ENCODE assay signal across 8 cellular contexts in the genomic region with DNA sequence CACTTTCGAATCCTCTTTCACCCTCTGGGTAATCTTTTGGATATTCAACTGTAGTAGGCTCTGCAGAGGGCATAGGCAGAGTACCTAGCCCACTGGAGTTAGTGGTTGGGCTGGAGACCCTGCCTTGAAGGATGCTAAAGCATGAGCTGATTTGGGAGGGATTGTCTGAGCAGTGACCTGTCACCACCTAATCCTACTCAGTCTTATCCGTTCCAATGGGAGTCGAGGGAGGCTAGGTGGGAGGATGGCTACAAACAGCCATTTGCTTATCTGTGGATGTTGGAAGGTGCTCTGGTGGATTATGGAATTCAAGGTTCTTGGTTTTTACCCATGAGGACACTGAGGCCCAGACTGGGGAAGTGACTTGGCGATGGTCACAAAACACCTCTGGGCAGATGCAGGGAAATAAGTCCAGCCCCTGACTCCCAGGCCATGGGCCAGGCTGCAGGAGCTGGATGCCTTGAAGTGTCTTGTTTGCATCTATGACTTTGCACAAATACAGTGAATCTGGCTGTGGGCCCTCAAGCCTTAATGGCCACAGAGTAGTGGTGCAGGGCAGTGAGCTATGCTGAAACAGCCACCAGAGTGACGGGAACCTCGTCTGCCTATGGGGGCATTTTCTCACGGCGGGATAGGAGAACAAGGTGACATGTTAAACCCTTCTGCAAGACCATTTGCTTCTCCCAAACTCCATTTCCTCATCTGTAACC. TPM values are rescaled to one million over a fixed set of nuclear protein-coding genes. Genes with fewer than 3 reads are reported as not detected.
DNase-seq lines count a peak whose midpoint lies in the region; ATAC-seq and TF ChIP-seq lines count a peak whose summit lies in the region.

No MANE protein-coding gene starts in this region.

- H3K9me2 ChIP-seq in neural cell (ENCODE audit: insufficient read depth, low read length), result no peaks in the 10 kb centered on the region

- H3K9me3 ChIP-seq in colonic mucosa (no peaks in the 10 kb centered on the region), neural cell (ENCODE audit: low read length) (no peaks in the 10 kb centered on the region)

- TF ChIP-seq CTCF in C4-2B (conservative IDR thresholded peaks at IDR 0.05) (no peak), colonic mucosa (IDR thresholded peaks at IDR 0.05) (no peak), neural cell (IDR thresholded peaks at IDR 0.05; ENCODE audit: poor library complexity, severe bottlenecking) (no peak)

- peak overlapping the region; percentile 81 to 88 for H3K9ac ChIP-seq in colonic mucosa (ENCODE audit: low read depth in 2 of 2, low read length in 2 of 2)
- peak overlapping the region; percentile 83 for H3K9ac ChIP-seq in neural cell (ENCODE audit: low read length)

- no peaks in the 10 kb centered on the region for H3F3A ChIP-seq in neural cell (ENCODE audit: insufficient read depth, low read length, poor library complexity, severe bottlenecking)

- H4K20me1 ChIP-seq in neural cell (ENCODE audit: insufficient read depth), result no peaks in the 10 kb centered on the region

- no peaks in the 10 kb centered on the region for H3K27me3 ChIP-seq in colonic mucosa
- H3K27me3 ChIP-seq in neural cell (ENCODE audit: insufficient read depth, low read depth, low read length), result no peaks in the 10 kb centered on the region

- H3K79me2 ChIP-seq in neural cell (replicated peaks; ENCODE audit: insufficient read depth, low read length), result peaks cover 12% of the 10 kb centered on the region

- ATAC-seq in HG02973 (IDR thresholded peaks at IDR 0.05; ENCODE audit: unreplicated experiment), result no peak

- H3K36me3 ChIP-seq in colonic mucosa (no peaks in the 10 kb centered on the region), neural cell (ENCODE audit: insufficient read depth, low read length) (no peaks in the 10 kb centered on the region)

- no peak for TF ChIP-seq EP300 in neural cell (conservative IDR thresholded peaks at IDR 0.05; ENCODE audit: poor library complexity, severe bottlenecking)

- peak overlapping the region; percentile 85 for H3K27ac ChIP-seq in C4-2B
- H3K27ac ChIP-seq in colonic mucosa, result peak overlapping the region; percentile 80
- peak overlapping the region; percentile 82 for H3K27ac ChIP-seq in neural cell (ENCODE audit: low read length)

- H3K4me3 ChIP-seq in colonic mucosa (peak overlapping the region; percentile 36), neural cell (ENCODE audit: low read length) (peak overlapping the region; percentile 79)

- peak overlapping the region; percentile 85 for H2AFZ ChIP-seq in neural cell (ENCODE audit: low read depth, low read length)

- intact Hi-C loops in colonic mucosa (cut with DNase I), result no loop called here

- no peaks in the 10 kb centered on the region for H3K4me1 ChIP-seq in colonic mucosa

- no peak for TF ChIP-seq RAD21 in neural cell (conservative IDR thresholded peaks at IDR 0.05)

- H3K4me2 ChIP-seq in neural cell (ENCODE audit: low read length), result peak overlapping the region; percentile 86

- DNase-seq in NCI-H82 (lab: John Stamatoyannopoulos, UW) (peak; percentile 82), colonic mucosa (no peak), GOT3 (lab: John Stamatoyannopoulos, UW) (no peak), NCI-H2171 (lab: John Stamatoyannopoulos, UW) (no peak), globus pallidus (ENCODE audit: low spot score) (no peak)

TF ChIP-seq in neural cell, 6 proteins besides CTCF, POLR2A, EP300 and RAD21:
- TF ChIP-seq MXI1 (conservative IDR thresholded peaks at IDR 0.05; ENCODE audit: poor library complexity, severe bottlenecking), result no peak
- TF ChIP-seq EZH2 (IDR thresholded peaks at IDR 0.05; ENCODE audit: borderline replicate concordance, insufficient read depth, low read length, poor library complexity, severe bottlenecking), result no peak
- no peak for TF ChIP-seq SMC3 (conservative IDR thresholded peaks at IDR 0.05; ENCODE audit: poor library complexity)
- no peak for TF ChIP-seq POLR2AphosphoS5 (IDR thresholded peaks at IDR 0.05)
- TF ChIP-seq TAF1 (IDR thresholded peaks at IDR 0.05; ENCODE audit: low read depth), result no peak
TF ChIP-seq in neural cell: peak in this region for 0.

RNA-seq across cellular contexts. Expression of a gene that starts 3.7 kb away (rescaled TPM):
- 10 to 100 TPM; 38.2 to 59.3 TPM for total RNA-seq in colonic mucosa
- 28.9 and 40.0 TPM in 2 replicates for polyA plus RNA-seq in neural cell
- 35.1 and 37.7 TPM in 2 replicates for polyA minus RNA-seq in neural cell

RNA-seq across cellular contexts. Expression of a gene that starts 23.0 kb away (rescaled TPM):
- 10 to 100 TPM; 36.5 to 37.3 TPM for total RNA-seq in colonic mucosa
- polyA plus RNA-seq in neural cell, result 17.9 and 18.5 TPM in 2 replicates
- 55.8 and 74.4 TPM in 2 replicates for polyA minus RNA-seq in neural cell

RNA-seq across cellular contexts. Expression of a gene that starts 48.8 kb away (rescaled TPM):
- 1 to 10 TPM in 1 of 2 donors, under 1 TPM in 1; 0.96 to 2.1 TPM for total RNA-seq in colonic mucosa
- 0.07 and 0.20 TPM in 2 replicates for polyA plus RNA-seq in neural cell
- 0.35 and 0.49 TPM in 2 replicates for polyA minus RNA-seq in neural cell
